20 cellular contexts compared by ENCODE assay signal in the genomic region with DNA sequence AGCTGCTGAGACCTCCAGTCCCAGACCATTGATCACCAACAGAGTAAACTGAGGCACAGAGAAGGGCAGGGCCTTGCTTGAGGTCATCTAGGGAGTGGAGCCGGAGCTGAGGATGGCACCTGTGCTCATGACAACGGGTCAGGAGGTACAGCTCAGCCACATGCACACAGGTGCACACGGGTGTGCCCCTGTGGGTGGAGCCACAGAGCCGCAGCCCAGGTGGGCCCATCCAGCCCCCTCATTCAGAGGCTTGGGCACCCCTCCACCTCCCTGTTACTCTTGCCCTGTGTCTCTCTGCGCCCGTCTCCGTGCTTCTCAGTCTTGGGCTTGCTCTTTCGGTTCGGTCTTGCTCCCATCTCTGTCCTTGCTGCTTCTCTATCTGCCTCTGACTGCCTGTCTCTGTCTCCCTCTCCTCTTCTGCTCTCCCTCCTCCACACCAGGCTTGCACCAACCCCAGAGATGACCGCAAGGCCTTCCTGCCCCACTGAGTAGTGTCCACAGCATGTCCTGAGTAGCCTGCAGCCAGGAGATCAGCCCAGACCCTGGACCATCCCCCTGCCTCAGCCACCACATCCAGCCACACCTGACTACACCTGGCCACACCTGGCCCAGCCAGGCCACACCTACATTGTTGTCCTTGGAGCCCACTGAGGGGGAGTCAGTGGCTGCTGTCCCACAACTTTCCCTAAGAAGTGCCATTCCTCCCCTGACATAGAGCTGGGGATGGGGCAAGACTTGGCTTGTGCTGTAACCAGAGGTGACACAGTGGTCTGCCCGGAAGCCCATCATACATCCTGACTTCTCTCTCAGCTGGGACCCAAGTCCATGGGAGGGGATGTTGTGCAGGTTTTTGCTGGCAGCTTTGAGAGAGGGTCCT. TPM values are rescaled to one million over a fixed set of nuclear protein-coding genes. Genes with fewer than 3 reads are reported as not detected.
"Had no signal": no experiment of that assay in that cellular context is flagged by ENCODE, and none has a peak within 500 bp of the region (broad histone marks: within the 10 kb centered on the region; RNA-seq: fewer than 3 reads in every experiment).

No MANE protein-coding gene starts in this region.

- H3K9me3 ChIP-seq: ascending aorta, esophagus squamous epithelium, ovary, tibial nerve had no signal

- H3K36me3 ChIP-seq: ovary, tibial nerve had no signal

- H3K4me3 ChIP-seq: ascending aorta, esophagus squamous epithelium, ovary, tibial nerve had no signal

- DNase-seq: activated CD4-positive, alpha-beta T cell treated with anti-CD3 and anti-CD28 coated beads for 4 hours; activated naive CD4-positive, alpha-beta T cell; esophagus squamous epithelium; hypothalamus; kidney; ovary; SHP77 treated with DMSO at 0.1 percent for 48 hours; stimulated activated CD4-positive, alpha-beta T cell treated with anti-CD3 and anti-CD28 coated beads, Interleukin-12 subunit alpha, Interleukin-12 subunit beta, amount 100 ng/mL, for 4 hours had no signal

- H3K27ac Mint-ChIP-seq: activated T-cell treated with anti-CD3 and anti-CD28 coated beads, Interleukin-2, amount 50 U/mL, for 72 hours; stimulated activated memory B cell treated with anti-CD40 and anti-IgM and Interleukin-4, amounts not matched to agents 10 μg/mL and 1 μg/mL and 100 μg/mL, for 72 hours had no signal

- H3K27me3 Mint-ChIP-seq: activated CD8-positive, alpha-beta T cell treated with anti-CD3 and anti-CD28 coated beads for 36 hours had no signal

- H3K27ac ChIP-seq: ascending aorta, ovary, tibial nerve had no signal

- H3K4me1 Mint-ChIP-seq: neural crest cell; stimulated activated memory B cell treated with anti-CD40 and anti-IgM and Interleukin-4, amounts not matched to agents 10 μg/mL and 1 μg/mL and 100 μg/mL, for 72 hours had no signal

- H3K27me3 ChIP-seq: ascending aorta, esophagus squamous epithelium, ovary, tibial nerve had no signal

- H3K4me3 Mint-ChIP-seq: activated CD8-positive, alpha-beta T cell treated with anti-CD3 and anti-CD28 coated beads for 36 hours; activated naive CD8-positive, alpha-beta T cell treated with anti-CD3 and anti-CD28 coated beads, Interleukin-2, amount 50 U/mL, for 24 hours; activated T-cell treated with anti-CD3 and anti-CD28 coated beads, Interleukin-2, amount 50 U/mL, for 72 hours; neural crest cell; stimulated activated memory B cell treated with anti-CD40 and anti-IgM and Interleukin-4, amounts not matched to agents 10 μg/mL and 1 μg/mL and 100 μg/mL, for 72 hours had no signal

- ATAC-seq: SK-N-SH treated with all-trans-retinoic acid at 6 μM for 48 hours had no signal

- H3K9me3 Mint-ChIP-seq: activated CD8-positive, alpha-beta T cell treated with anti-CD3 and anti-CD28 coated beads for 36 hours; activated naive CD8-positive, alpha-beta T cell treated with anti-CD3 and anti-CD28 coated beads, Interleukin-2, amount 50 U/mL, for 24 hours; activated T-cell treated with anti-CD3 and anti-CD28 coated beads, Interleukin-2, amount 50 U/mL, for 72 hours; neural crest cell; stimulated activated memory B cell treated with anti-CD40 and anti-IgM and Interleukin-4, amounts not matched to agents 10 μg/mL and 1 μg/mL and 100 μg/mL, for 72 hours had no signal

- H3K36me3 Mint-ChIP-seq: stimulated activated memory B cell treated with anti-CD40 and anti-IgM and Interleukin-4, amounts not matched to agents 10 μg/mL and 1 μg/mL and 100 μg/mL, for 72 hours had no signal

RNA-seq across cellular contexts. Expression of gene CRYBB3, which starts 39.3 kb away (rescaled TPM):
- total RNA-seq: activated CD8-positive, alpha-beta T cell treated with anti-CD3 and anti-CD28 coated beads for 36 hours; ascending aorta; esophagus squamous epithelium; fibroblast of villous mesenchyme; kidney; liver; neural crest cell; subcutaneous adipose tissue; T-helper 1 cell treated with Interleukin-12 subunit alpha and Interleukin-12 subunit beta and Interleukin-4 antibody, amounts not matched to agents 30 ng/mL and 1 ng/mL, for 36 hours; tibial nerve had no signal
- polyA plus RNA-seq: ovary had no signal

RNA-seq across cellular contexts. Expression of gene CRYBB2, which starts 59.1 kb away (rescaled TPM):
- total RNA-seq: activated CD8-positive, alpha-beta T cell treated with anti-CD3 and anti-CD28 coated beads for 36 hours; ascending aorta; esophagus squamous epithelium; fibroblast of villous mesenchyme; kidney; neural crest cell; subcutaneous adipose tissue; T-helper 1 cell treated with Interleukin-12 subunit alpha and Interleukin-12 subunit beta and Interleukin-4 antibody, amounts not matched to agents 30 ng/mL and 1 ng/mL, for 36 hours; tibial nerve had no signal
